ENCODE assay signal across 19 cellular contexts in the genomic region with DNA sequence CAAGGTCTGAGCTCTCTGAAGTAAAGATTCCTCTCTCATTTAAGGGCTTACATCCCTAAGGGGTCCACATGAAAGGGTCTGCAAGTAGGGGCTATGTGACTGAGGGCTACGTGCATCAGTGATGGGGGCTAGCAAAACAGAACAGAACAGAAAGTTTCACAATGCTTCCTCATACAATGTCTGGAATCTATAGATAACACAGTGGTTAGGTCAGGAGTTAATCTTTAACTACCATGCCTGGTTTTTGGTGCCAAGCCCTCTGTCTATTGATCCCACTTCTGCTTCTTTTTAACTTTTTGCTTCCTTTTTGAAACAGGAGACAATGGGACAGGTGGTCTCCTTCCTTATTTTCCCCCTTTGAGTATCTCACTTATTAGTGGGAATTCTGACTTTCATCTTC.
"Had no signal": no experiment of that assay in that cellular context is flagged by ENCODE, and none has a peak within 500 bp of the region (broad histone marks: within the 10 kb centered on the region; RNA-seq: fewer than 3 reads in every experiment).

No MANE protein-coding gene starts in this region.

- H3K4me1 ChIP-seq: esophagus squamous epithelium, prostate gland had no signal

- H3K36me3 Mint-ChIP-seq: activated naive CD8-positive, alpha-beta T cell treated with anti-CD3 and anti-CD28 coated beads, Interleukin-2, amount 10 ng/mL, durations not matched to agents 7 days and 5 days; brain had no signal

- H3K4me2 ChIP-seq: smooth muscle cell had no signal

- H3K27ac ChIP-seq: coronary artery, esophagus squamous epithelium, prostate gland had no signal

- H3K4me3 Mint-ChIP-seq: activated naive CD8-positive, alpha-beta T cell treated with anti-CD3 and anti-CD28 coated beads, Interleukin-2, amount 10 ng/mL, durations not matched to agents 7 days and 5 days; brain; central memory CD8-positive, alpha-beta T cell; neural crest cell had no signal

- H3K9me3 Mint-ChIP-seq: brain, neural crest cell had no signal

- H3K27me3 Mint-ChIP-seq: brain had no signal

- ATAC-seq: activated CD4-positive, CD25-positive, alpha-beta regulatory T cell treated with anti-CD3 and anti-CD28 coated beads, Interleukin-2, amount 50 U/mL, for 24 hours; left lobe of liver; right cardiac atrium; stimulated activated naive CD8-positive, alpha-beta T cell treated with anti-CD3 and anti-CD28 coated beads, Interleukin-15, Interleukin-2, amounts not matched to agents 100 U/mL and 50 U/mL, for 24 hours had no signal

- H3K27ac Mint-ChIP-seq: activated naive CD8-positive, alpha-beta T cell treated with anti-CD3 and anti-CD28 coated beads, Interleukin-2, amount 10 ng/mL, durations not matched to agents 7 days and 5 days; brain had no signal

- FAIRE-seq: keratinocyte had no signal

- H3K4me3 ChIP-seq: coronary artery, esophagus squamous epithelium, prostate gland, smooth muscle cell had no signal

- DNase-seq: activated CD4-positive, alpha-beta T cell treated with anti-CD3 and anti-CD28 coated beads, Interleukin-2, amount 50 U/mL, for 1 hour; activated naive CD4-positive, alpha-beta T cell; activated naive CD8-positive, alpha-beta T cell treated with anti-CD3 and anti-CD28 coated beads, Interleukin-2, amount 10 ng/mL, durations not matched to agents 7 days and 5 days; esophagus squamous epithelium; hippocampal formation; mammary epithelial cell; right cardiac atrium; stimulated activated CD4-positive, alpha-beta T cell treated with anti-CD3 and anti-CD28 coated beads, Interleukin-4, amount 100 ng/mL, for 4 hours; stimulated activated CD8-positive, alpha-beta memory T cell treated with anti-CD3 and anti-CD28 coated beads, Interleukin-4, amount 100 ng/mL, for 48 hours; stimulated activated naive CD8-positive, alpha-beta T cell treated with anti-CD3 and anti-CD28 coated beads, Interleukin-15, Interleukin-2, amounts not matched to agents 100 U/mL and 50 U/mL, for 24 hours had no signal

- H3K4me1 Mint-ChIP-seq: activated naive CD8-positive, alpha-beta T cell treated with anti-CD3 and anti-CD28 coated beads, Interleukin-2, amount 10 ng/mL, durations not matched to agents 7 days and 5 days; brain; central memory CD8-positive, alpha-beta T cell; neural crest cell had no signal

- H3K9me3 ChIP-seq: prostate gland had no signal
